Comparison of ENCODE assay signal across 10 cellular contexts in genomic region chr12:88577537-88577936, GRCh38. TPM values are rescaled to one million over a fixed set of nuclear protein-coding genes. Genes with fewer than 3 reads are reported as not detected.
A peak's percentile ranks its signal among the peaks of the same experiment; 100 is the strongest.
DNase-seq lines count a peak whose midpoint lies in the region; FAIRE-seq and TF ChIP-seq lines count a peak whose summit lies in the region.
"Had no signal": no experiment of that assay in that cellular context is flagged by ENCODE, and none has a peak within 500 bp of the region (broad histone marks: within the 10 kb centered on the region; RNA-seq: fewer than 3 reads in every experiment).

No MANE protein-coding gene starts in this region.

- H3K27me3 ChIP-seq in GM23248 (replicated peaks; ENCODE audit: insufficient read depth): no peaks in the 10 kb centered on the region
- H3K27me3 ChIP-seq in H1 (replicated peaks in 1 of 4; ENCODE audit: control insufficient read depth in 3 of 4, extremely low read depth in 1 of 4, insufficient read depth in 3 of 4, low read length in 3 of 4): peaks cover 0 to 2% (median 0%) of the 10 kb centered on the region in 4 experiments; a peak in 1 of 7 replicates

- H3K36me3 Mint-ChIP-seq in progenitor cell of endocrine pancreas (ENCODE audit: insufficient read depth) (no peaks in the 10 kb centered on the region), immature natural killer cell (no peaks in the 10 kb centered on the region)
- no peaks in the 10 kb centered on the region for H3K36me3 Mint-ChIP-seq in T-helper 2 cell treated with Interferon-gamma antibody and Interleukin-4, amounts not matched to agents 5 μg/mL and 100 μg/mL, for 36 hours (ENCODE audit: low read depth)

- H3K4me2 ChIP-seq in GM23248 (ENCODE audit: unreplicated experiment): peak overlapping the region; percentile 96
- no peak overlapping the region; a peak in 1 of 4 replicates for H3K4me2 ChIP-seq in H1 (ENCODE audit: insufficient read depth in 1 of 2, low read depth in 2 of 2, low read length in 2 of 2)

- H3K23me2 ChIP-seq in H1 (ENCODE audit: low read depth, low read length): peaks cover 14% of the 10 kb centered on the region

- H2BK15ac ChIP-seq in H1 (ENCODE audit: low read length): no peak overlapping the region

- H3K4me1 ChIP-seq in GM23248 (ENCODE audit: insufficient read depth) (peaks cover 49% of the 10 kb centered on the region), H1 (replicated peaks in 1 of 4; ENCODE audit: control insufficient read depth in 3 of 4, insufficient read depth in 4 of 4, low read length in 3 of 4) (peaks cover 2 to 15% (median 7%) of the 10 kb centered on the region in 4 experiments; a peak in 3 of 7 replicates)

- no peak overlapping the region for H2AK5ac ChIP-seq in H1 (ENCODE audit: low read depth, low read length)

- no peak overlapping the region for H3K4me3 Mint-ChIP-seq in progenitor cell of endocrine pancreas (ENCODE audit: low read depth)
- H3K4me3 Mint-ChIP-seq in immature natural killer cell: no peak overlapping the region
- no peak overlapping the region for H3K4me3 Mint-ChIP-seq in T-helper 2 cell treated with Interferon-gamma antibody and Interleukin-4, amounts not matched to agents 5 μg/mL and 100 μg/mL, for 36 hours
- H3K4me3 Mint-ChIP-seq: activated T-cell treated with anti-CD3 and anti-CD28 coated beads, Interleukin-2, amount 50 U/mL, for 72 hours; stimulated activated naive CD8-positive, alpha-beta T cell treated with anti-CD3 and anti-CD28 coated beads, Interleukin-15, amount 100 ng/mL, for 72 hours had no signal

- peaks cover 77% of the 10 kb centered on the region for H3K79me2 ChIP-seq in GM23248 (ENCODE audit: insufficient read depth)
- H3K79me2 ChIP-seq in H1 (ENCODE audit: control insufficient read depth in 1 of 2, insufficient read depth in 2 of 2, low read length in 2 of 2): peaks cover 0 to 7% of the 10 kb centered on the region in 2 experiments; a peak in 1 of 4 replicates

- H3K4me1 Mint-ChIP-seq in progenitor cell of endocrine pancreas (ENCODE audit: low read depth): peaks cover 47% of the 10 kb centered on the region
- H3K4me1 Mint-ChIP-seq in immature natural killer cell: peaks cover 0 to 3% of the 10 kb centered on the region in 2 donors
- H3K4me1 Mint-ChIP-seq in T-helper 2 cell treated with Interferon-gamma antibody and Interleukin-4, amounts not matched to agents 5 μg/mL and 100 μg/mL, for 36 hours (ENCODE audit: low read depth): peaks cover 10% of the 10 kb centered on the region

- H3K9me3 Mint-ChIP-seq in progenitor cell of endocrine pancreas (ENCODE audit: low read depth) (no peaks in the 10 kb centered on the region), immature natural killer cell (peaks cover 0 to 4% (median 0%) of the 10 kb centered on the region in 6 donors)
- H3K9me3 Mint-ChIP-seq in T-helper 2 cell treated with Interferon-gamma antibody and Interleukin-4, amounts not matched to agents 5 μg/mL and 100 μg/mL, for 36 hours: no peaks in the 10 kb centered on the region
- H3K9me3 Mint-ChIP-seq: activated T-cell treated with anti-CD3 and anti-CD28 coated beads, Interleukin-2, amount 50 U/mL, for 72 hours; stimulated activated naive CD8-positive, alpha-beta T cell treated with anti-CD3 and anti-CD28 coated beads, Interleukin-15, amount 100 ng/mL, for 72 hours had no signal

- H3K79me1 ChIP-seq in H1 (ENCODE audit: low read depth, low read length): no peaks in the 10 kb centered on the region

- peak; percentile 48 for FAIRE-seq in H1 (lab: Jason Lieb, UNC)

- TF ChIP-seq CTCF in H1 (IDR thresholded peaks at IDR 0.05; ENCODE audit: control extremely low read depth in 1 of 3, insufficient read depth in 1 of 3, low read depth in 1 of 3, low read length in 3 of 3): peak in 1 of 3 experiments; percentile 20; a peak in 1 of 4 replicates
- peak; percentile 46 for TF ChIP-seq CTCF in progenitor cell of endocrine pancreas (IDR thresholded peaks at IDR 0.05; ENCODE audit: unreplicated experiment)

- intact Hi-C loops in posterior cingulate gyrus (cut with DNase I): loop anchor here (10.0 kb wide), 1 partner anchor 433 kb away; the partner anchor contains the start of genes CEP290 and TMTC3

- H3K56ac ChIP-seq in H1 (replicated peaks; ENCODE audit: insufficient read length, low read depth, low read length): no peak overlapping the region

- no peak for TF ChIP-seq EP300 in H1 (IDR thresholded peaks at IDR 0.05; ENCODE audit: borderline replicate concordance in 1 of 2, low read depth in 2 of 2, low read length in 2 of 2)

- H2BK20ac ChIP-seq in H1 (ENCODE audit: low read length): no peak overlapping the region

- no peak overlapping the region for H2BK120ac ChIP-seq in H1 (replicated peaks; ENCODE audit: low read depth, low read length)

- H4K5ac ChIP-seq in H1 (ENCODE audit: insufficient read length, low read depth, low read length): no peak overlapping the region

- H3K9me2 ChIP-seq in GM23248 (ENCODE audit: insufficient read depth): no peaks in the 10 kb centered on the region

- H3F3A ChIP-seq in GM23248 (ENCODE audit: insufficient read depth): peaks cover 44% of the 10 kb centered on the region

- DNase-seq in GM23248 (peak; percentile 67), NCI-H2107 treated with DMSO at 0.1 percent for 48 hours (lab: John Stamatoyannopoulos, UW; ENCODE audit: unreplicated experiment) (peak; percentile 53), H1 (ENCODE audit: low read depth in 1 of 2, low spot score in 2 of 2) (no peak), progenitor cell of endocrine pancreas (ENCODE audit: low spot score, unreplicated experiment) (no peak), MV-4-11 (lab: John Stamatoyannopoulos, UW) (no peak), immature natural killer cell (no peak), posterior cingulate gyrus (no peak)
- DNase-seq in T-helper 2 cell treated with Interferon-gamma antibody and Interleukin-4, amounts not matched to agents 5 μg/mL and 100 μg/mL, for 36 hours (ENCODE audit: low spot score): no peak
- DNase-seq: activated T-cell treated with anti-CD3 and anti-CD28 coated beads, Interleukin-2, amount 50 U/mL, for 72 hours; stimulated activated naive CD8-positive, alpha-beta T cell treated with anti-CD3 and anti-CD28 coated beads, Interleukin-15, amount 100 ng/mL, for 72 hours had no signal

- H3K27ac Mint-ChIP-seq in progenitor cell of endocrine pancreas: no peak overlapping the region
- H3K27ac Mint-ChIP-seq in immature natural killer cell: no peak overlapping the region
- H3K27ac Mint-ChIP-seq in T-helper 2 cell treated with Interferon-gamma antibody and Interleukin-4, amounts not matched to agents 5 μg/mL and 100 μg/mL, for 36 hours: no peak overlapping the region
- H3K27ac Mint-ChIP-seq: activated T-cell treated with anti-CD3 and anti-CD28 coated beads, Interleukin-2, amount 50 U/mL, for 72 hours; stimulated activated naive CD8-positive, alpha-beta T cell treated with anti-CD3 and anti-CD28 coated beads, Interleukin-15, amount 100 ng/mL, for 72 hours had no signal

- H3K36me3 ChIP-seq in GM23248 (ENCODE audit: low read depth): no peaks in the 10 kb centered on the region
- H3K36me3 ChIP-seq in H1 (ENCODE audit: control insufficient read depth in 2 of 4, insufficient read depth in 4 of 4, low read length in 3 of 4): no peaks in the 10 kb centered on the region

- H2AFZ ChIP-seq in GM23248 (no peak overlapping the region), H1 (ENCODE audit: low read length) (no peak overlapping the region)

- CTCF ChIA-PET in H1 (lab: Charles Lee; ENCODE audit: partially characterized antibody): interaction anchor here (0.7 to 3.2 kb wide), 8 partner anchors 9 to 416 kb away, joined by 3 to 14 read pairs (median 5); no protein-coding TSS in a partner anchor

- in situ Hi-C loops in GM23248 (cut with MboI): loop anchor here (10.0 kb wide), 1 partner anchor 423 kb away; no protein-coding TSS in a partner anchor

- H3K27me3 Mint-ChIP-seq in progenitor cell of endocrine pancreas (no peaks in the 10 kb centered on the region), immature natural killer cell (ENCODE audit: low read depth in 3 of 3) (peaks cover 2 to 9% (median 8%) of the 10 kb centered on the region in 3 donors)
- H3K27me3 Mint-ChIP-seq in T-helper 2 cell treated with Interferon-gamma antibody and Interleukin-4, amounts not matched to agents 5 μg/mL and 100 μg/mL, for 36 hours (ENCODE audit: low read depth): peaks cover 53% of the 10 kb centered on the region

- H3K18ac ChIP-seq in H1 (ENCODE audit: extremely low read depth, low read length): no peak overlapping the region

- H3K4me3 ChIP-seq in GM23248: peak overlapping the region; percentile 95
- H3K4me3 ChIP-seq in H1 (ENCODE audit: extremely low read depth in 1 of 4, insufficient read depth in 2 of 4, low read depth in 3 of 4, low read length in 4 of 4): no peak overlapping the region

- POLR2A ChIA-PET in H1 (lab: Charles Lee; ENCODE audit: partially characterized antibody): interaction anchor here (1.4 kb wide), 1 partner anchor 18 kb away, joined by 3 read pairs; no protein-coding TSS in a partner anchor

- H2BK12ac ChIP-seq in H1 (ENCODE audit: low read depth, low read length): no peak overlapping the region

- H3K9me3 ChIP-seq in GM23248 (ENCODE audit: low read depth): no peaks in the 10 kb centered on the region
- no peaks in the 10 kb centered on the region for H3K9me3 ChIP-seq in H1 (ENCODE audit: insufficient read depth in 2 of 2, low read depth in 1 of 2, low read length in 1 of 2)

- H4K20me1 ChIP-seq in GM23248 (ENCODE audit: insufficient read depth) (no peaks in the 10 kb centered on the region), H1 (replicated peaks in 1 of 2; ENCODE audit: control insufficient read depth in 1 of 2, insufficient read depth in 2 of 2, low read length in 2 of 2) (no peaks in the 10 kb centered on the region)

- H3K27ac ChIP-seq in GM23248: peak overlapping the region; percentile 60; the same call in 1 of the 2 replicates
- H3K27ac ChIP-seq in H1 (ENCODE audit: low read depth, low read length): no peak overlapping the region

- TF ChIP-seq POLR2A in H1 (IDR thresholded peaks at IDR 0.05; ENCODE audit: control extremely low read depth in 1 of 2, low read depth in 2 of 2, low read length in 2 of 2): no peak

- no peak overlapping the region for H3K4ac ChIP-seq in H1 (replicated peaks; ENCODE audit: insufficient read length, low read depth, low read length)

- 8 to 19% methylated on average over 1 of the region's 1 CpG for WGBS in GM23248 (ENCODE audit: low coverage in 1 of 2, low lambda C conversion rate in 2 of 2, missing lambda C conversion rate in 2 of 2), 2 experiments
- 89% methylated on average over 1 of the region's 1 CpG; no CpG with 5 or more reads in 1 of the 2 experiments for WGBS in H1 (ENCODE audit: extremely low coverage in 1 of 2, insufficient coverage in 1 of 2, insufficient read length in 1 of 2, insufficient replicate concordance in 2 of 2, low coverage in 1 of 2, low lambda C conversion rate in 2 of 2, missing lambda C conversion rate in 1 of 2), 2 experiments

- H3K23ac ChIP-seq in H1 (ENCODE audit: insufficient read length): no peak overlapping the region

- H4K91ac ChIP-seq in H1 (replicated peaks; ENCODE audit: insufficient read length, low read length): no peak overlapping the region

- H3K9ac ChIP-seq in GM23248 (peak overlapping the region; percentile 83; the same call in 1 of the 2 replicates), H1 (replicated peaks in 1 of 4; ENCODE audit: extremely low read depth in 1 of 4, low read depth in 3 of 4, low read length in 3 of 4) (no peak overlapping the region)

- no peak overlapping the region for H3K14ac ChIP-seq in H1 (ENCODE audit: insufficient read length)

- TF ChIP-seq RAD21 in H1 (IDR thresholded peaks at IDR 0.05 in 1 of 2, conservative IDR thresholded peaks at IDR 0.05 in 1 of 2; ENCODE audit: low read depth in 2 of 2, low read length in 2 of 2): no peak

- H2BK5ac ChIP-seq in H1 (ENCODE audit: low read depth, low read length): no peak overlapping the region

- H4K8ac ChIP-seq in H1 (ENCODE audit: extremely low read depth, insufficient read depth, low read length): no peak overlapping the region

RNA-seq across cellular contexts. Expression of gene KITLG, which starts 2.7 kb away (rescaled TPM):
- total RNA-seq in GM23248 (2014; rRNA removed; shearing (Covaris generic)): 98.4 and 146 TPM in 2 replicates
- polyA plus RNA-seq in GM23248 (2016; fragmentation: Nextera tagmentation; extraction: Ambion mirVana) (33.8 and 34.8 TPM in 2 replicates), H1 (2011; rRNA removed) (1.3 and 1.4 TPM in 2 replicates), immature natural killer cell (not detected)
- total RNA-seq in H1 (2021; fragmentation: NEBNext Ultra II Directional; extraction: Animal tissue kit (Norgen Biotek cat#: 25700)): 7.8 TPM in 2 replicates
- polyA plus RNA-seq in H1 (2011; cell fraction: cytosol; rRNA removed): 1.8 TPM
- 1.9 TPM for polyA plus RNA-seq in H1 (2011; cell fraction: nucleus; rRNA removed)
- polyA plus RNA-seq in H1 (2012, experiment 1 of 2): 2.3 to 6.9 TPM (median 4.6 TPM) in 4 replicates
- polyA plus RNA-seq in H1 (2012, experiment 2 of 2): 0.25 TPM
- 3.4 TPM for polyA plus RNA-seq in H1 (2013, experiment 1 of 2)
- polyA plus RNA-seq in H1 (2013, experiment 2 of 2): 3.5 TPM
- 6.2 and 8.2 TPM in 2 replicates for polyA minus RNA-seq in H1 (2011; rRNA and poly(A)+ RNA removed)
- polyA minus RNA-seq in H1 (2011; cell fraction: cytosol; rRNA and poly(A)+ RNA removed): 17.4 TPM
- polyA minus RNA-seq in H1 (2011; cell fraction: nucleus; rRNA and poly(A)+ RNA removed): 12.8 TPM
- 9.1 and 11.5 TPM in 2 replicates for total RNA-seq in progenitor cell of endocrine pancreas

Comparison
In these comparisons a context has a peak if more than half of its experiments do, and no peak if none do; other contexts are left out.
1. DNase-seq: peak in GM23248 (single experiment) and NCI-H2107 treated with DMSO at 0.1 percent for 48 hours (single experiment); none in H1 (0 of 2), progenitor cell of endocrine pancreas (single experiment), MV-4-11 (single experiment), immature natural killer cell (0 of 3), T-helper 2 cell treated with Interferon-gamma antibody and Interleukin-4, amounts not matched to agents 5 μg/mL and 100 μg/mL, for 36 hours (single experiment) and posterior cingulate gyrus (0 of 10).